3 cellular contexts compared by ENCODE assay signal in the genomic region with DNA sequence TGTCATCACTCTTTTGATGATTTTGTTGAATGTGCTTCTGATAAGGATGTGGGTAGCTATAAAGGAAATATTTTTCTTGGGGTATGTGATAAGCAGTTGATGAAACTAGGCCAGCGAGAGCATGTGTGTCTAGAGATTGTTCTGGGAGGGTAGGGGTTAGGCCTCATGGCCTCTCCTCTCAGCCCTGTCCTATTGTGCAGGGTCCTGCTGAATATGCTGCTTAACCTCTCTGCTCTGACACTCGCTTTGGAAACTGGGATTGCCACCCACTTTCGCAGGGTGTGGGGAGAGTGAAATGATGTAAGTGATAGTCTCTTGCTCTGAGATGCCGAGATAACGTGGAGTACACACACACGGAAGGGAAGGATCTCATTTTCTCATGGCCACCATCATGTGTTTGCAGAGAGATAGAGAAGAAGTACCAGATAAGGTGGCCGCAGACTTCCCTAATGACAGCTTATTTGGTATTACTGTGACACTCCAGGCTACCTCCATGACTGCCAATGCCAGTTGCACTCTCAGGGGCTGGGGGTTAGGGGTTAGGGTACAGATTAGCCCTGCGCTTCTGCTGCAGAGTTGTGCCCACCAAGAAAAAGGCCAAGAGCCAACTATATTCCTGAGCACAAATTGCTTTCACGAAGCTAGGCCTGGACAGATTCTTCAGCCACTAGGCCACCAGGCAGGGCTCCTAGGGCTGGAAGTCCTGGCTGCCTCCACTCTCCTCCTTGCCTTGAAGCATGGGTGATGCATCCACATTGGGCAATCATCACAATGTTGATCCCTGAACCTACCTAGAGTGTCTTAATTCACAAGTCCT.
TF ChIP-seq lines count a peak whose summit lies in the region.

No MANE protein-coding gene starts in this region.

TF ChIP-seq in GM12891, 5 proteins besides CTCF, POLR2A, EP300 and RAD21 (continued from another document):
- TF ChIP-seq SPI1 (IDR thresholded peaks at IDR 0.05; ENCODE audit: low read depth, low read length) (no peak), POLR2AphosphoS5 (IDR thresholded peaks at IDR 0.05; ENCODE audit: low read depth, low read length) (no peak), PAX5 (IDR thresholded peaks at IDR 0.05; ENCODE audit: insufficient read depth, low read length, severe bottlenecking) (no peak)

TF ChIP-seq in SK-N-SH, 30 proteins besides CTCF, POLR2A, EP300 and RAD21 (continued from another document):
- no peak for TF ChIP-seq RCOR1 (IDR thresholded peaks at IDR 0.05; ENCODE audit: low read length)
- no peak for TF ChIP-seq EZH2phosphoT487 (IDR thresholded peaks at IDR 0.05; ENCODE audit: borderline replicate concordance, low read depth)
- TF ChIP-seq TEAD4 (IDR thresholded peaks at IDR 0.05; ENCODE audit: borderline replicate concordance, insufficient read depth) = no peak

TF ChIP-seq in GM23338, 12 proteins besides CTCF, POLR2A, EP300 and RAD21 (continued from another document):
- TF ChIP-seq CREB1 (CRISPR knock-in tag; IDR thresholded peaks at IDR 0.05; ENCODE audit: low read depth) = no peak
TF ChIP-seq in GM23338: peak in this region for 0.
